6 cellular contexts compared by ENCODE assay signal in genomic region chr2:20946494-20946893, GRCh38.
"Had no signal": no experiment of that assay in that cellular context is flagged by ENCODE, and none has a peak within 500 bp of the region (broad histone marks: within the 10 kb centered on the region; RNA-seq: fewer than 3 reads in every experiment).

No MANE protein-coding gene starts in this region.

- H3K9me3 Mint-ChIP-seq: IgD-negative memory B cell had no signal

- H3K27ac ChIP-seq: HL-60 had no signal

- H3K4me1 Mint-ChIP-seq: IgD-negative memory B cell had no signal

- H3K4me3 ChIP-seq: K562 had no signal

- FAIRE-seq: K562 had no signal

- ATAC-seq: K562 had no signal

- H3K27ac Mint-ChIP-seq: IgD-negative memory B cell had no signal

- DNase-seq: IMR-90, KBM-7, KG1 had no signal

- H3K4me3 Mint-ChIP-seq: IgD-negative memory B cell had no signal
